ENCODE assay signal across 28 cellular contexts in genomic region chr12:111638576-111638975, GRCh38. TPM values are rescaled to one million over a fixed set of nuclear protein-coding genes. Genes with fewer than 3 reads are reported as not detected.
DNase-seq lines count a peak whose midpoint lies in the region; ATAC-seq and TF ChIP-seq lines count a peak whose summit lies in the region.
"Had no signal": no experiment of that assay in that cellular context is flagged by ENCODE, and none has a peak within 500 bp of the region (broad histone marks: within the 10 kb centered on the region; RNA-seq: fewer than 3 reads in every experiment).

No MANE protein-coding gene starts in this region.

- peaks cover 3% of the 10 kb centered on the region; the same call in 1 of the 2 replicates for H3K36me3 ChIP-seq in GM23338 (ENCODE audit: insufficient read depth)
- H3K36me3 ChIP-seq in neural progenitor cell, result no peaks in the 10 kb centered on the region

- H3K79me2 ChIP-seq in GM23338 (replicated peaks; ENCODE audit: insufficient read depth) (no peaks in the 10 kb centered on the region), neural progenitor cell (ENCODE audit: low read depth) (no peaks in the 10 kb centered on the region)

- no peaks in the 10 kb centered on the region for H3K9me3 Mint-ChIP-seq in GM23338
- no peaks in the 10 kb centered on the region for H3K9me3 Mint-ChIP-seq in neural progenitor cell
- H3K9me3 Mint-ChIP-seq: activated T-helper 2 cell treated with anti-CD3 and anti-CD28 coated beads, Interferon-gamma antibody, Interleukin-2, Interleukin-4, amounts not matched to agents 10 μg/mL and 5 μg/mL and 100 μg/mL, durations not matched to agents 14 hours and 24 hours and 36 hours; CD8-positive, alpha-beta memory T cell; central memory CD8-positive, alpha-beta T cell had no signal

- DNase-seq in GM23338 (ENCODE audit: low spot score) (no peak), fibroblast of peridontal ligament (ENCODE audit: extremely low read depth) (peak; percentile 63), neural progenitor cell (ENCODE audit: low spot score) (no peak), glomerular visceral epithelial cell (ENCODE audit: extremely low spot score) (no peak), NCI-H2171 (lab: John Stamatoyannopoulos, UW) (no peak)
- DNase-seq: activated CD4-positive, alpha-beta T cell treated with anti-CD3 and anti-CD28 coated beads for 4 hours; activated naive CD4-positive, alpha-beta T cell treated with anti-CD3 and anti-CD28 coated beads, Interleukin-2, amount 50 U/mL, for 16 hours; CD8-positive, alpha-beta memory T cell; dorsolateral prefrontal cortex; EL; esophagus squamous epithelium; IMR-90; mesenchymal stem cell; NCI-H1436 treated with DMSO at 0.1 percent for 48 hours; NCI-H345; NCI-H774; right cardiac atrium; SIG-M5; spleen; stimulated activated CD4-positive, alpha-beta T cell treated with anti-CD3 and anti-CD28 coated beads, Interleukin-2, amount 100 ng/mL, for 24 hours; stimulated activated naive CD8-positive, alpha-beta T cell treated with anti-CD3 and anti-CD28 coated beads, Interleukin-15, Interleukin-2, amounts not matched to agents 100 U/mL and 50 U/mL, for 24 hours had no signal

- H3K27me3 Mint-ChIP-seq in GM23338 (ENCODE audit: insufficient read depth, low read depth, poor library complexity) (peaks cover 6% of the 10 kb centered on the region), neural progenitor cell (ENCODE audit: insufficient read depth, low read depth) (no peaks in the 10 kb centered on the region)
- H3K27me3 Mint-ChIP-seq: CD8-positive, alpha-beta memory T cell; central memory CD8-positive, alpha-beta T cell had no signal

- H4K20me1 ChIP-seq in GM23338 (replicated peaks; ENCODE audit: insufficient read depth) (peaks cover 6% of the 10 kb centered on the region; the same call in 1 of the 2 replicates), neural progenitor cell (ENCODE audit: low read depth) (no peaks in the 10 kb centered on the region)

- H3K9ac ChIP-seq in neural progenitor cell, result no peak overlapping the region

- peaks cover 13% of the 10 kb centered on the region; the same call in 1 of the 2 replicates for H3F3A ChIP-seq in GM23338 (replicated peaks; ENCODE audit: low read depth)
- peaks cover 43% of the 10 kb centered on the region for H3F3A ChIP-seq in neural progenitor cell (ENCODE audit: low read depth)

- no peaks in the 10 kb centered on the region for H3K9me3 ChIP-seq in neural progenitor cell (ENCODE audit: low read depth)
- H3K9me3 ChIP-seq: ascending aorta, esophagus squamous epithelium, spleen had no signal

- no peak for TF ChIP-seq CTCF in GM23338 (conservative IDR thresholded peaks at IDR 0.05; ENCODE audit: low read depth in 2 of 2)
- no peak for TF ChIP-seq CTCF in neural progenitor cell (IDR thresholded peaks at IDR 0.05)

- H3K4me3 Mint-ChIP-seq in GM23338, result no peak overlapping the region
- no peak overlapping the region for H3K4me3 Mint-ChIP-seq in neural progenitor cell
- H3K4me3 Mint-ChIP-seq: CD8-positive, alpha-beta memory T cell; central memory CD8-positive, alpha-beta T cell had no signal

- H3K36me3 Mint-ChIP-seq in GM23338 (ENCODE audit: low read depth) (peaks cover 14% of the 10 kb centered on the region; the same call in 1 of the 3 replicates), neural progenitor cell (no peaks in the 10 kb centered on the region)

- H3K4me1 Mint-ChIP-seq in GM23338 (peaks cover 22% of the 10 kb centered on the region), neural progenitor cell (peaks cover 33% of the 10 kb centered on the region)
- H3K4me1 Mint-ChIP-seq: CD8-positive, alpha-beta memory T cell; central memory CD8-positive, alpha-beta T cell had no signal

- H3K4me3 ChIP-seq in GM23338, result no peak overlapping the region
- H3K4me3 ChIP-seq in neural progenitor cell, result no peak overlapping the region
- H3K4me3 ChIP-seq: ascending aorta, dorsolateral prefrontal cortex, esophagus squamous epithelium, spleen had no signal

- H3K4me2 ChIP-seq in GM23338 (no peak overlapping the region), neural progenitor cell (peak overlapping the region; percentile 16)

- peak overlapping the region; percentile 29; the same call in 1 of the 2 replicates for H3K27ac ChIP-seq in GM23338 (ENCODE audit: low read depth)
- H3K27ac ChIP-seq in angular gyrus (ENCODE audit: low read depth, low read length), result peak overlapping the region; percentile 19
- peak overlapping the region; percentile 5 for H3K27ac ChIP-seq in neural progenitor cell
- H3K27ac ChIP-seq: ascending aorta, esophagus squamous epithelium, spleen, VCaP had no signal

- H2AFZ ChIP-seq in GM23338, result no peak overlapping the region
- H2AFZ ChIP-seq in neural progenitor cell (replicated peaks), result no peak overlapping the region

- no peak for ATAC-seq in GM23338
- ATAC-seq in GM18498 (IDR thresholded peaks at IDR 0.05; ENCODE audit: unreplicated experiment), result no peak
- ATAC-seq: HCT116; right cardiac atrium; stimulated activated naive CD8-positive, alpha-beta T cell treated with anti-CD3 and anti-CD28 coated beads, Interleukin-15, Interleukin-2, amounts not matched to agents 100 U/mL and 50 U/mL, for 24 hours had no signal

- H3K27ac Mint-ChIP-seq in GM23338 (no peak overlapping the region), neural progenitor cell (no peak overlapping the region)
- H3K27ac Mint-ChIP-seq: activated T-helper 2 cell treated with anti-CD3 and anti-CD28 coated beads, Interferon-gamma antibody, Interleukin-2, Interleukin-4, amounts not matched to agents 10 μg/mL and 5 μg/mL and 100 μg/mL, durations not matched to agents 14 hours and 24 hours and 36 hours had no signal

- no peaks in the 10 kb centered on the region for H3K9me2 ChIP-seq in GM23338 (ENCODE audit: insufficient read depth)

- no peaks in the 10 kb centered on the region for H3K27me3 ChIP-seq in GM23338 (ENCODE audit: insufficient read depth)
- no peaks in the 10 kb centered on the region for H3K27me3 ChIP-seq in neural progenitor cell
- H3K27me3 ChIP-seq: ascending aorta, dorsolateral prefrontal cortex, esophagus squamous epithelium, spleen had no signal

- peaks cover 19% of the 10 kb centered on the region for H3K4me1 ChIP-seq in GM23338 (ENCODE audit: insufficient read depth)
- H3K4me1 ChIP-seq in neural progenitor cell, result peaks cover 30% of the 10 kb centered on the region

TF ChIP-seq in GM23338, 12 proteins besides CTCF, POLR2A, EP300 and RAD21 (continues in another document):
- TF ChIP-seq, protein P1, sequence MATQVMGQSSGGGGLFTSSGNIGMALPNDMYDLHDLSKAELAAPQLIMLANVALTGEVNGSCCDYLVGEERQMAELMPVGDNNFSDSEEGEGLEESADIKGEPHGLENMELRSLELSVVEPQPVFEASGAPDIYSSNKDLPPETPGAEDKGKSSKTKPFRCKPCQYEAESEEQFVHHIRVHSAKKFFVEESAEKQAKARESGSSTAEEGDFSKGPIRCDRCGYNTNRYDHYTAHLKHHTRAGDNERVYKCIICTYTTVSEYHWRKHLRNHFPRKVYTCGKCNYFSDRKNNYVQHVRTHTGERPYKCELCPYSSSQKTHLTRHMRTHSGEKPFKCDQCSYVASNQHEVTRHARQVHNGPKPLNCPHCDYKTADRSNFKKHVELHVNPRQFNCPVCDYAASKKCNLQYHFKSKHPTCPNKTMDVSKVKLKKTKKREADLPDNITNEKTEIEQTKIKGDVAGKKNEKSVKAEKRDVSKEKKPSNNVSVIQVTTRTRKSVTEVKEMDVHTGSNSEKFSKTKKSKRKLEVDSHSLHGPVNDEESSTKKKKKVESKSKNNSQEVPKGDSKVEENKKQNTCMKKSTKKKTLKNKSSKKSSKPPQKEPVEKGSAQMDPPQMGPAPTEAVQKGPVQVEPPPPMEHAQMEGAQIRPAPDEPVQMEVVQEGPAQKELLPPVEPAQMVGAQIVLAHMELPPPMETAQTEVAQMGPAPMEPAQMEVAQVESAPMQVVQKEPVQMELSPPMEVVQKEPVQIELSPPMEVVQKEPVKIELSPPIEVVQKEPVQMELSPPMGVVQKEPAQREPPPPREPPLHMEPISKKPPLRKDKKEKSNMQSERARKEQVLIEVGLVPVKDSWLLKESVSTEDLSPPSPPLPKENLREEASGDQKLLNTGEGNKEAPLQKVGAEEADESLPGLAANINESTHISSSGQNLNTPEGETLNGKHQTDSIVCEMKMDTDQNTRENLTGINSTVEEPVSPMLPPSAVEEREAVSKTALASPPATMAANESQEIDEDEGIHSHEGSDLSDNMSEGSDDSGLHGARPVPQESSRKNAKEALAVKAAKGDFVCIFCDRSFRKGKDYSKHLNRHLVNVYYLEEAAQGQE (IDR thresholded peaks at IDR 0.05; ENCODE audit: unreplicated experiment), result no peak
- no peak for TF ChIP-seq NANOG (IDR thresholded peaks at IDR 0.05; ENCODE audit: borderline replicate concordance)
- no peak for TF ChIP-seq EZH2phosphoT487 (IDR thresholded peaks at IDR 0.05; ENCODE audit: unreplicated experiment)

RNA-seq across cellular contexts. Expression of gene ATXN2, which starts 39.5 kb away (rescaled TPM):
- 44.8 and 52.9 TPM in 2 replicates for total RNA-seq in GM23338 (2014; rRNA removed; shearing (Covaris generic))
- 59.5 and 61.0 TPM in 2 replicates for polyA plus RNA-seq in GM23338 (2016; fragmentation: Nextera tagmentation; extraction: Ambion mirVana)
- 24.0 and 34.2 TPM in 2 replicates for total RNA-seq in neural progenitor cell (ENCODE audit: low replicate concordance)

RNA-seq across cellular contexts. Expression of gene BRAP, which starts 47.2 kb away (rescaled TPM):
- total RNA-seq in GM23338 (2014; rRNA removed; shearing (Covaris generic)), result 17.2 and 19.4 TPM in 2 replicates
- polyA plus RNA-seq in GM23338 (2016; fragmentation: Nextera tagmentation; extraction: Ambion mirVana), result 13.6 and 14.9 TPM in 2 replicates
- total RNA-seq in neural progenitor cell (ENCODE audit: low replicate concordance), result 21.3 and 26.5 TPM in 2 replicates

RNA-seq across cellular contexts. Expression of gene ACAD10, which starts 47.3 kb away (rescaled TPM):
- 23.1 and 24.4 TPM in 2 replicates for total RNA-seq in GM23338 (2014; rRNA removed; shearing (Covaris generic))
- 15.4 and 16.3 TPM in 2 replicates for polyA plus RNA-seq in GM23338 (2016; fragmentation: Nextera tagmentation; extraction: Ambion mirVana)
- total RNA-seq in neural progenitor cell (ENCODE audit: low replicate concordance), result 13.8 and 49.8 TPM in 2 replicates
